8 cellular contexts compared by ENCODE assay signal in genomic region chr2:101188683-101189405, GRCh38. TPM values are rescaled to one million over a fixed set of nuclear protein-coding genes. Genes with fewer than 3 reads are reported as not detected.
DNase-seq lines count a peak whose midpoint lies in the region; ATAC-seq and TF ChIP-seq lines count a peak whose summit lies in the region.

No MANE protein-coding gene starts in this region.

- no peak for ATAC-seq in HG02610 (IDR thresholded peaks at IDR 0.05; ENCODE audit: unreplicated experiment)
- ATAC-seq in HG03442 (IDR thresholded peaks at IDR 0.05; ENCODE audit: unreplicated experiment): no peak

- H3K9ac ChIP-seq in endodermal cell (ENCODE audit: extremely low read depth, low read length, poor library complexity, severe bottlenecking): no peak overlapping the region

- H3K27me3 Mint-ChIP-seq in endodermal cell (ENCODE audit: insufficient read depth) (peaks cover 2% of the 10 kb centered on the region), osteocyte (ENCODE audit: unreplicated experiment) (peaks cover 27% of the 10 kb centered on the region)

- DNase-seq in NCI-H1694 (lab: John Stamatoyannopoulos, UW) (peak; percentile 7), endodermal cell (peak; percentile 89), osteocyte (ENCODE audit: extremely low spot score, unreplicated experiment) (no peak), medulla oblongata (ENCODE audit: extremely low spot score) (no peak), mesenteric fat pad (ENCODE audit: low spot score) (no peak)

- no peaks in the 10 kb centered on the region for H3K9me3 Mint-ChIP-seq in endodermal cell
- no peaks in the 10 kb centered on the region for H3K9me3 Mint-ChIP-seq in osteocyte (ENCODE audit: unreplicated experiment)

- TF ChIP-seq CTCF in GM12872 (IDR thresholded peaks at IDR 0.05; ENCODE audit: insufficient read depth, low read depth, low read length): peak; percentile 57
- TF ChIP-seq CTCF in endodermal cell (conservative IDR thresholded peaks at IDR 0.05): peak; percentile 84
- peak; percentile 66 for TF ChIP-seq CTCF in osteocyte (IDR thresholded peaks at IDR 0.05)

- H3K27ac ChIP-seq in endodermal cell (ENCODE audit: low read depth, low read length): no peak overlapping the region

- no peaks in the 10 kb centered on the region for H3K27me3 ChIP-seq in endodermal cell (ENCODE audit: control insufficient read depth, insufficient read depth, low read length, poor library complexity, severe bottlenecking)

- no peaks in the 10 kb centered on the region for H3K36me3 ChIP-seq in endodermal cell (ENCODE audit: control insufficient read depth, insufficient read depth, low read length)

- no peaks in the 10 kb centered on the region for H3K4me1 ChIP-seq in endodermal cell (ENCODE audit: control insufficient read depth, insufficient read depth, low read length)

- H3K4me3 Mint-ChIP-seq in endodermal cell: no peak overlapping the region
- no peak overlapping the region for H3K4me3 Mint-ChIP-seq in osteocyte (ENCODE audit: unreplicated experiment)

- no peak overlapping the region for H3K27ac Mint-ChIP-seq in endodermal cell
- no peak overlapping the region for H3K27ac Mint-ChIP-seq in osteocyte (ENCODE audit: unreplicated experiment)

- no peaks in the 10 kb centered on the region for H3K9me3 ChIP-seq in endodermal cell (ENCODE audit: control insufficient read depth, low read length)

- H3K4me3 ChIP-seq in endodermal cell (ENCODE audit: low read length): no peak overlapping the region

- WGBS in endodermal cell (ENCODE audit: insufficient coverage in 1 of 2, insufficient read length in 1 of 2), 2 experiments: 63 to 81% methylated on average over 5 of the region's 5 CpGs

- H3K4me1 Mint-ChIP-seq in endodermal cell: peaks cover 20% of the 10 kb centered on the region
- H3K4me1 Mint-ChIP-seq in osteocyte (ENCODE audit: unreplicated experiment): no peaks in the 10 kb centered on the region

- no peaks in the 10 kb centered on the region for H3K36me3 Mint-ChIP-seq in endodermal cell (ENCODE audit: low read depth)
- H3K36me3 Mint-ChIP-seq in osteocyte (ENCODE audit: unreplicated experiment): no peaks in the 10 kb centered on the region

RNA-seq across cellular contexts. Expression of gene TBC1D8, which starts 37.7 kb away (rescaled TPM):
- total RNA-seq in endodermal cell (10 to 100 TPM; 14.4 to 14.5 TPM), osteocyte (15.2 and 16.3 TPM in 2 replicates), mesenteric fat pad (21.3 TPM)
- polyA plus RNA-seq in endodermal cell (2013, experiment 1 of 2): 2.7 TPM
- polyA plus RNA-seq in endodermal cell (2013, experiment 2 of 2): 2.7 TPM

Comparison
In these comparisons a context has a peak if more than half of its experiments do, and no peak if none do; other contexts are left out.
1. DNase-seq: peak in NCI-H1694 (single experiment) and endodermal cell (single experiment); none in osteocyte (single experiment), medulla oblongata (single experiment) and mesenteric fat pad (single experiment).
2. Peak in every context shown above with its lines, with median percentiles within 50 percentile points of each other: CTCF ChIP-seq.